Comparison of ENCODE assay signal across 1 cellular context in the genomic region with DNA sequence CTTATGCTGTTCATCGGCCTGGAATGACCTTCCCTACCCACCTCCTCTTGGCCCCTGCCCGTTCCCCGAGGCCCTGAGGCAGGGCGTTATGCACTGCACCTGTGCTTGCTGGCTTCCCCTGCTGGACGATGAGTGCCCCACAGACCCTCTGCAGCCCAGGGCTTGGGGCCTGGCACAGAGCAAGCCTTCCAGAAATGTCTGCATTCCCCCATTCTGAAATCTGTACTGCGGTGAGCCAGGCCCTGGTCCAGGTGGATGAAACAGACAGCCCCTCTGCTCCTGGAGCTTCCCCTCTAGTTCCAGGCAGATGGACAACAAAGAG.
TF ChIP-seq lines count a peak whose summit lies in the region.

No MANE protein-coding gene starts in this region.

TF ChIP-seq in H1, 55 proteins besides CTCF, POLR2A, EP300 and RAD21:
- no peak for TF ChIP-seq EZH2 (IDR thresholded peaks at IDR 0.05; ENCODE audit: low read depth, low read length, severe bottlenecking)
- no peak for TF ChIP-seq CREB1 (IDR thresholded peaks at IDR 0.05)
- no peak for TF ChIP-seq JUN (IDR thresholded peaks at IDR 0.05; ENCODE audit: low read depth, low read length)
- no peak for TF ChIP-seq EGR1 (IDR thresholded peaks at IDR 0.05; ENCODE audit: borderline replicate concordance, low read depth, low read length)
- no peak for TF ChIP-seq SP4 (IDR thresholded peaks at IDR 0.05; ENCODE audit: low read length)
TF ChIP-seq in H1: peak in this region for 0.
